In genomic region chr18:3665780-3666525, GRCh38 we compare ENCODE assay signal across 7 cellular contexts.
A peak's percentile ranks its signal among the peaks of the same experiment; 100 is the strongest.
DNase-seq lines count a peak whose midpoint lies in the region; ATAC-seq, FAIRE-seq and TF ChIP-seq lines count a peak whose summit lies in the region.

No MANE protein-coding gene starts in this region.

- H3K79me2 ChIP-seq in PC-3 (ENCODE audit: low read length), result no peaks in the 10 kb centered on the region

- peak overlapping the region; percentile 89 for H2BK15ac ChIP-seq in IMR-90 (ENCODE audit: low read depth, low read length)

- H3K9me3 ChIP-seq in IMR-90 (ENCODE audit: control insufficient read depth, insufficient read depth, low read length) (peaks cover 3% of the 10 kb centered on the region), PC-3 (ENCODE audit: low read length) (no peaks in the 10 kb centered on the region)
- H3K9me3 ChIP-seq in naive thymus-derived CD4-positive, alpha-beta T cell (ENCODE audit: control insufficient read depth in 2 of 3, low read length in 3 of 3), result no peaks in the 10 kb centered on the region

- H3K4me1 Mint-ChIP-seq in naive thymus-derived CD4-positive, alpha-beta T cell, result peaks cover 0 to 26% (median 8%) of the 10 kb centered on the region in 7 donors

- H2AK5ac ChIP-seq in IMR-90 (ENCODE audit: low read depth, low read length), result peak overlapping the region; percentile 32

- peak overlapping the region; percentile 79 for H2AFZ ChIP-seq in IMR-90 (replicated peaks; ENCODE audit: low read length, poor library complexity)
- peak overlapping the region; percentile 53 for H2AFZ ChIP-seq in PC-3 (ENCODE audit: low read length)

- peak overlapping the region in 2 of 9 donors; percentile 31 to 84 for H3K27ac Mint-ChIP-seq in naive thymus-derived CD4-positive, alpha-beta T cell

- H3K36me3 Mint-ChIP-seq in naive thymus-derived CD4-positive, alpha-beta T cell, result no peaks in the 10 kb centered on the region

- H3K27me3 Mint-ChIP-seq in naive thymus-derived CD4-positive, alpha-beta T cell, result peaks cover 0 to 5% (median 0%) of the 10 kb centered on the region in 5 donors

- H3K4me2 ChIP-seq in IMR-90 (ENCODE audit: low read depth, low read length) (peak overlapping the region; percentile 7), PC-3 (ENCODE audit: low read length) (peak overlapping the region; percentile 50)

- ATAC-seq in IMR-90 (ENCODE audit: low read depth), result peak; percentile 96
- peak; percentile 94 for ATAC-seq in PC-3
- ATAC-seq in naive thymus-derived CD4-positive, alpha-beta T cell, result peak; percentile 84

- WGBS in IMR-90 (ENCODE audit: extremely low coverage in 2 of 2, insufficient read length in 1 of 2), 2 experiments, result 0% methylated on average over 3 of the region's 20 CpGs; no CpG with 5 or more reads in 1 of the 2 experiments

- peak overlapping the region; percentile 74 for H3K14ac ChIP-seq in IMR-90 (replicated peaks; ENCODE audit: low read depth, low read length)

- H3K4me3 ChIP-seq in IMR-90 (ENCODE audit: insufficient read depth, low read depth, low read length) (no peak overlapping the region), PC-3 (ENCODE audit: low read length) (peak overlapping the region; percentile 3; the same call in 1 of the 2 replicates), fibroblast of mammary gland (ENCODE audit: control insufficient read depth, low read depth, low read length) (no peak overlapping the region)
- H3K4me3 ChIP-seq in naive thymus-derived CD4-positive, alpha-beta T cell (ENCODE audit: low read length), result no peak overlapping the region

- intact Hi-C loops in IMR-90 (cut with micrococcal nuclease), result loop anchor here (1.0 to 5.0 kb wide), 6 partner anchors 62 to 734 kb away; partner anchors contain the start of gene TGIF1
- intact Hi-C loops in PC-3 (cut with micrococcal nuclease), result loop anchor here (1.0 to 5.0 kb wide), 8 partner anchors 44 to 385 kb away; no protein-coding TSS in a partner anchor
- intact Hi-C loops in naive thymus-derived CD4-positive, alpha-beta T cell (cut with micrococcal nuclease), result loop anchor here (1.0 to 5.0 kb wide), 14 partner anchors 41 to 734 kb away; no protein-coding TSS in a partner anchor

- H3K56ac ChIP-seq in IMR-90 (ENCODE audit: extremely low read depth, insufficient read depth, low read length), result peak overlapping the region; percentile 81

- CTCF ChIA-PET in IMR-90 (lab: Yijun Ruan, JAX) (interaction anchor here (0.7 to 3.4 kb wide), 30 partner anchors 10 to 414 kb away, joined by 3 to 28 read pairs (median 4); no protein-coding TSS in a partner anchor), PC-3 (lab: Charles Lee) (interaction anchor here (0.5 to 1.9 kb wide), 21 partner anchors 12 to 716 kb away, joined by 3 to 24 read pairs (median 3); no protein-coding TSS in a partner anchor)
- CTCF ChIA-PET in naive thymus-derived CD4-positive, alpha-beta T cell (lab: Charles Lee), result interaction anchor here (0.7 to 5.2 kb wide), 36 partner anchors 8 to 671 kb away, joined by 3 to 84 read pairs (median 5); no protein-coding TSS in a partner anchor

- H3K18ac ChIP-seq in IMR-90 (ENCODE audit: low read depth, low read length), result peak overlapping the region; percentile 86

- H3K27ac ChIP-seq in IMR-90 (ENCODE audit: insufficient read depth, low read length) (peak overlapping the region; percentile 72), PC-3 (ENCODE audit: low read length) (peak overlapping the region; percentile 48)
- H3K27ac ChIP-seq in naive thymus-derived CD4-positive, alpha-beta T cell (ENCODE audit: low read depth, low read length), result no peak overlapping the region

- in situ Hi-C loops in IMR-90 (cut with MboI; ENCODE audit: low sequenced_read_pairs), result loop anchor here (5.0 to 10.0 kb wide), 3 partner anchors 71 to 384 kb away; partner anchors contain the start of gene TGIF1

- H3K79me1 ChIP-seq in IMR-90 (ENCODE audit: low read depth in 1 of 2, low read length in 2 of 2), result no peaks in the 10 kb centered on the region

- peak overlapping the region; percentile 82 for H2BK5ac ChIP-seq in IMR-90 (ENCODE audit: low read depth, low read length, poor library complexity, severe bottlenecking)

- H3K9ac ChIP-seq in IMR-90 (ENCODE audit: low read depth, low read length), result peak overlapping the region; percentile 48
- H3K9ac ChIP-seq in PC-3 (ENCODE audit: low read length), result peak overlapping the region; percentile 33

- peak overlapping the region; percentile 65 for H3K23ac ChIP-seq in IMR-90 (ENCODE audit: low read depth, low read length)

- peak overlapping the region; percentile 73 for H2BK20ac ChIP-seq in IMR-90 (ENCODE audit: low read depth, low read length)

- peak overlapping the region; percentile 84 for H3K4ac ChIP-seq in IMR-90 (ENCODE audit: low read depth, low read length)

- no TSS peak for BruUV-seq in IMR-90 (replicated peaks; lab: Mats Ljungman, UMichigan)
- TSS peak; percentile 94 for BruUV-seq in PC-3 (replicated peaks; lab: Mats Ljungman, UMichigan)

- H3K4me1 ChIP-seq in IMR-90 (ENCODE audit: control insufficient read depth, insufficient read depth, low read length) (peaks cover 7% of the 10 kb centered on the region), PC-3 (ENCODE audit: insufficient read depth, low read length) (peaks cover 8% of the 10 kb centered on the region)
- no peaks in the 10 kb centered on the region for H3K4me1 ChIP-seq in naive thymus-derived CD4-positive, alpha-beta T cell (ENCODE audit: control insufficient read depth in 2 of 2, insufficient read depth in 2 of 2, low read length in 2 of 2)

- FAIRE-seq in GM12891 (lab: Jason Lieb, UNC), result peak; percentile 75

- no peaks in the 10 kb centered on the region for H3F3A ChIP-seq in PC-3 (ENCODE audit: low read length, unreplicated experiment)

- TF ChIP-seq POLR2A in GM12891 (IDR thresholded peaks at IDR 0.05; ENCODE audit: low read depth, low read length) (no peak), IMR-90 (IDR thresholded peaks at IDR 0.05; ENCODE audit: low read depth, low read length) (no peak)

- POLR2A ChIA-PET in IMR-90 (lab: Charles Lee; ENCODE audit: unreplicated experiment), result interaction anchor here (0.5 to 1.8 kb wide), 6 partner anchors 51 to 958 kb away, joined by 3 to 9 read pairs (median 4); no protein-coding TSS in a partner anchor
- POLR2A ChIA-PET in PC-3 (lab: Charles Lee; ENCODE audit: unreplicated experiment), result interaction anchor here (0.5 to 2.1 kb wide), 12 partner anchors 13 to 372 kb away, joined by 3 to 14 read pairs (median 4); no protein-coding TSS in a partner anchor
- POLR2A ChIA-PET in naive thymus-derived CD4-positive, alpha-beta T cell (lab: Charles Lee), result interaction anchor here (0.7 to 1.9 kb wide), 12 partner anchors 72 to 419 kb away, joined by 3 to 7 read pairs (median 3); partner anchors contain the start of gene MYL12A

- H2BK120ac ChIP-seq in IMR-90 (ENCODE audit: low read depth, low read length), result peak overlapping the region; percentile 90

- peak; percentile 99 for TF ChIP-seq RAD21 in IMR-90 (IDR thresholded peaks at IDR 0.05; ENCODE audit: low read length)

- H3K27me3 ChIP-seq in IMR-90 (ENCODE audit: control insufficient read depth, insufficient read depth, low read length), result no peaks in the 10 kb centered on the region
- H3K27me3 ChIP-seq in PC-3 (ENCODE audit: low read length), result no peaks in the 10 kb centered on the region
- no peaks in the 10 kb centered on the region for H3K27me3 ChIP-seq in naive thymus-derived CD4-positive, alpha-beta T cell (ENCODE audit: control insufficient read depth in 2 of 2, insufficient read depth in 2 of 2, low read length in 2 of 2)

- no peaks in the 10 kb centered on the region for H3K9me3 Mint-ChIP-seq in naive thymus-derived CD4-positive, alpha-beta T cell

- peak overlapping the region; percentile 82 for H4K91ac ChIP-seq in IMR-90 (ENCODE audit: insufficient read depth, low read depth, low read length)

- dilution Hi-C loops in IMR-90 (cut with HindIII; ENCODE audit: low sequenced_read_pairs, unreplicated experiment), result no loop called here

- no peak overlapping the region for H2AK9ac ChIP-seq in IMR-90 (replicated peaks; ENCODE audit: low read depth, low read length, poor library complexity)

- peak overlapping the region; percentile 29 to 76 for H4K8ac ChIP-seq in IMR-90 (ENCODE audit: low read depth in 2 of 2, low read length in 2 of 2)

- peak; percentile 44 for DNase-seq in GM12891 (ENCODE audit: insufficient read length, low spot score)
- DNase-seq in IMR-90, result peak; percentile 91
- peak; percentile 94 for DNase-seq in PC-3
- peak; percentile 81 to 84 for DNase-seq in activated T-cell treated with anti-CD3 and anti-CD28 coated beads, Interleukin-2, amount 50 U/mL, for 48 hours
- peak; percentile 92 for DNase-seq in fibroblast of mammary gland (ENCODE audit: low read depth)
- DNase-seq in naive thymus-derived CD4-positive, alpha-beta T cell, result peak; percentile 33 to 78 (median 60)
- DNase-seq in stimulated activated CD8-positive, alpha-beta memory T cell treated with anti-CD3 and anti-CD28 coated beads, Interleukin-7, amount 100 ng/mL, for 48 hours (ENCODE audit: extremely low read depth in 1 of 2, low read depth in 1 of 2), result peak; percentile 20 to 30

- H3K36me3 ChIP-seq in IMR-90 (ENCODE audit: control insufficient read depth, insufficient read depth, low read length), result no peaks in the 10 kb centered on the region
- H3K36me3 ChIP-seq in PC-3 (ENCODE audit: low read depth, low read length), result no peaks in the 10 kb centered on the region
- no peaks in the 10 kb centered on the region for H3K36me3 ChIP-seq in naive thymus-derived CD4-positive, alpha-beta T cell (ENCODE audit: control insufficient read depth in 2 of 3, insufficient read depth in 3 of 3, low read length in 3 of 3)

- peak overlapping the region; percentile 89 for H4K5ac ChIP-seq in IMR-90 (ENCODE audit: low read depth, low read length)

- TF ChIP-seq CTCF in IMR-90 (conservative IDR thresholded peaks at IDR 0.05; ENCODE audit: low read depth, low read length) (peak; percentile 94), PC-3 (conservative IDR thresholded peaks at IDR 0.05; ENCODE audit: low read depth, low read length) (peak; percentile 95), fibroblast of mammary gland (conservative IDR thresholded peaks at IDR 0.05; ENCODE audit: control insufficient read depth, insufficient read depth, low read depth, low read length) (peak; percentile 95)

- H4K20me1 ChIP-seq in IMR-90 (ENCODE audit: insufficient read depth, low read length) (no peaks in the 10 kb centered on the region), PC-3 (ENCODE audit: low read length) (no peaks in the 10 kb centered on the region)

- H3K9me2 ChIP-seq in PC-3 (replicated peaks; ENCODE audit: low read length), result no peaks in the 10 kb centered on the region

- peak overlapping the region in 9 of 10 donors; percentile 38 to 62 (median 50) for H3K4me3 Mint-ChIP-seq in naive thymus-derived CD4-positive, alpha-beta T cell

- no peaks in the 10 kb centered on the region for H3K9me1 ChIP-seq in IMR-90 (ENCODE audit: insufficient read depth, low read length)

TF ChIP-seq in GM12891, 5 proteins besides CTCF, POLR2A, EP300 and RAD21 (continues in another document):
- TF ChIP-seq TAF1 (IDR thresholded peaks at IDR 0.05; ENCODE audit: low read depth, low read length) (no peak), POU2F2 (IDR thresholded peaks at IDR 0.05; ENCODE audit: low read depth, low read length) (no peak), POLR2AphosphoS5 (IDR thresholded peaks at IDR 0.05; ENCODE audit: low read depth, low read length) (no peak)

TF ChIP-seq in IMR-90, 13 proteins besides CTCF, POLR2A, EP300 and RAD21 (continues in another document):
- TF ChIP-seq CEBPB (IDR thresholded peaks at IDR 0.05; ENCODE audit: low read depth, low read length) (no peak), MAFK (IDR thresholded peaks at IDR 0.05; ENCODE audit: low read depth, low read length) (peak; percentile 78)

Comparison
In these comparisons a context has a peak if more than half of its experiments do, and no peak if none do; other contexts are left out.
1. DNase-seq: peak in every context shown above with its lines; median percentile 94 in PC-3; 92 in fibroblast of mammary gland; 91 in IMR-90; 82 in activated T-cell treated with anti-CD3 and anti-CD28 coated beads, Interleukin-2, amount 50 U/mL, for 48 hours; 60 in naive thymus-derived CD4-positive, alpha-beta T cell; 44 in GM12891; 25 in stimulated activated CD8-positive, alpha-beta memory T cell treated with anti-CD3 and anti-CD28 coated beads, Interleukin-7, amount 100 ng/mL, for 48 hours.